Comparison of ENCODE assay signal across 2 cellular contexts in the genomic region with DNA sequence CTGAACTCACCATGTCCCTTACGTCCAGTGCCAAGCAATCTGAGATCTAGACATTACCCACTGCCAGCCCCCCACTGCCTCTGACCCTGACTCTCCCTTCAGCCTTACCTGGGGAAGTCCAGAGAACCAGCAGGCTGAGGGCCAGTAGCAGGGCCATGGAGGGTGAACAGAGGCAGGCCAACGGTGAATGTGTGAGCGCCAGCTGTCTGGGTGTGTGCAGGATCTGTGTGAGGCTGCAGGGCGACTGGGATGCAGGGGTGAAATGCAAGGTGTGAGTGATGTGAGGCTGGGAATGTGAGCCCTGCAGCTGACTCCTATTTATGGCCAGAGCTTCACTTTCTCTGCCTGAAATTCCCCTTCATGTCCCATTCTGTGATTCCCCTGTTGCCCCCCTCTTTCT.
TF ChIP-seq lines count a peak whose summit lies in the region.

Gene CCL19 (minus strand): TSS at position 294 of the 400 bp plus-strand sequence. CDS start 137 bp downstream, at position 157.

TF ChIP-seq in A549, 52 proteins besides CTCF, POLR2A, EP300 and RAD21 (continued from another document):
- TF ChIP-seq, protein P1, sequence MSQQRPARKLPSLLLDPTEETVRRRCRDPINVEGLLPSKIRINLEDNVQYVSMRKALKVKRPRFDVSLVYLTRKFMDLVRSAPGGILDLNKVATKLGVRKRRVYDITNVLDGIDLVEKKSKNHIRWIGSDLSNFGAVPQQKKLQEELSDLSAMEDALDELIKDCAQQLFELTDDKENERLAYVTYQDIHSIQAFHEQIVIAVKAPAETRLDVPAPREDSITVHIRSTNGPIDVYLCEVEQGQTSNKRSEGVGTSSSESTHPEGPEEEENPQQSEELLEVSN (IDR thresholded peaks at IDR 0.05; ENCODE audit: borderline replicate concordance, low read depth): no peak
- TF ChIP-seq BHLHE40 (IDR thresholded peaks at IDR 0.05; ENCODE audit: low read depth, low read length): no peak
- TF ChIP-seq PHF8 (IDR thresholded peaks at IDR 0.05; ENCODE audit: borderline replicate concordance, low read depth): no peak
- TF ChIP-seq, protein P2, sequence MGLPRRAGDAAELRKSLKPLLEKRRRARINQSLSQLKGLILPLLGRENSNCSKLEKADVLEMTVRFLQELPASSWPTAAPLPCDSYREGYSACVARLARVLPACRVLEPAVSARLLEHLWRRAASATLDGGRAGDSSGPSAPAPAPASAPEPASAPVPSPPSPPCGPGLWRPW (IDR thresholded peaks at IDR 0.05): no peak
- TF ChIP-seq CEBPB (IDR thresholded peaks at IDR 0.05): no peak
- TF ChIP-seq RARB (CRISPR knock-in tag; IDR thresholded peaks at IDR 0.05): no peak
- no peak for TF ChIP-seq MAZ (IDR thresholded peaks at IDR 0.05; ENCODE audit: borderline replicate concordance, low read depth, low read length)
- TF ChIP-seq, protein P3, sequence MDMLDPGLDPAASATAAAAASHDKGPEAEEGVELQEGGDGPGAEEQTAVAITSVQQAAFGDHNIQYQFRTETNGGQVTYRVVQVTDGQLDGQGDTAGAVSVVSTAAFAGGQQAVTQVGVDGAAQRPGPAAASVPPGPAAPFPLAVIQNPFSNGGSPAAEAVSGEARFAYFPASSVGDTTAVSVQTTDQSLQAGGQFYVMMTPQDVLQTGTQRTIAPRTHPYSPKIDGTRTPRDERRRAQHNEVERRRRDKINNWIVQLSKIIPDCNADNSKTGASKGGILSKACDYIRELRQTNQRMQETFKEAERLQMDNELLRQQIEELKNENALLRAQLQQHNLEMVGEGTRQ (IDR thresholded peaks at IDR 0.05): no peak
- TF ChIP-seq HOXA7 (CRISPR knock-in tag; IDR thresholded peaks at IDR 0.05): no peak
- no peak for TF ChIP-seq TP53 (CRISPR knock-in tag; IDR thresholded peaks at IDR 0.05)
- TF ChIP-seq BCL3 (IDR thresholded peaks at IDR 0.05): no peak
- TF ChIP-seq EHMT2 (IDR thresholded peaks at IDR 0.05; ENCODE audit: low read depth): no peak
- TF ChIP-seq JUN (IDR thresholded peaks at IDR 0.05): no peak
TF ChIP-seq in A549: peak in this region for 0.

TF ChIP-seq in IMR-90, 13 proteins besides CTCF, POLR2A, EP300 and RAD21 (continued from another document):
- TF ChIP-seq BHLHE40 (IDR thresholded peaks at IDR 0.05; ENCODE audit: low read depth, low read length) (no peak), CEBPB (IDR thresholded peaks at IDR 0.05; ENCODE audit: low read depth, low read length) (no peak), CHD1 (IDR thresholded peaks at IDR 0.05; ENCODE audit: low read depth, low read length) (no peak), ELK1 (IDR thresholded peaks at IDR 0.05; ENCODE audit: borderline replicate concordance, low read depth, low read length) (no peak)
